ENCODE assay signal across 26 cellular contexts in the genomic region with DNA sequence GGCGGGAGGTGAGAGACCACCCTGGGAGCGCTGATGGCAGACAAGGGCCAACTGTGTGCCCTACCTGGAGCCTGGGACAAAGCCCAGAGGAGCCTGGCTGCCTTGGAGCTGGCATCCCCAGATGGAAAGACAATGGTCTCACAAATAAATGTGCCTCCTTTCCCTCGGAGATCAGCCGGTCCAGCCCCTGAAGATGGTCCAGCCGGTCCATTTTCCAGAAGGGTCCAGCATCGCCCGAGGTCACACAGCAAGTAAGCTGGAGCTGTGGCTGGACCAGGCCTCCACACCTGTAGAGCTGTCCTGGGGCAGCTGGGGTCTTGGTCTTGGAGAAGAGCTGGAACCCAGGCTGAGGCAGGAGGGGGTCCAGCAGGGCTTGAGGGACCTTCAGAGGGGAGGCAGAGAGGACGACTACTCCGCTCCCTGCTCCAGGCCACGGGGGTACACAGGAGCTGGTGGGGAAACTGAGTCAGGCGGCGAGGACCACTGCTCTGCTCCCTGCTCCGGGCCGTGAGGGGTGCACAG. TPM values are rescaled to one million over a fixed set of nuclear protein-coding genes. Genes with fewer than 3 reads are reported as not detected.
DNase-seq lines count a peak whose midpoint lies in the region; ATAC-seq, FAIRE-seq and TF ChIP-seq lines count a peak whose summit lies in the region.
"Had no signal": no experiment of that assay in that cellular context is flagged by ENCODE, and none has a peak within 500 bp of the region (broad histone marks: within the 10 kb centered on the region; RNA-seq: fewer than 3 reads in every experiment).

No MANE protein-coding gene starts in this region.

- H3K36me3 Mint-ChIP-seq in nephron progenitor cell (ENCODE audit: low read depth), result no peaks in the 10 kb centered on the region

- H3K4me1 ChIP-seq in Peyer's patch, result peaks cover 0 to 17% (median 6%) of the 10 kb centered on the region in 4 donors
- H3K4me1 ChIP-seq in left lung, result peaks cover 0 to 17% of the 10 kb centered on the region in 2 donors
- H3K4me1 ChIP-seq in suprapubic skin, result peaks cover 26% of the 10 kb centered on the region
- H3K4me1 ChIP-seq: prostate gland had no signal

- TF ChIP-seq POLR2A in Peyer's patch (IDR thresholded peaks at IDR 0.05) (no peak), suprapubic skin (IDR thresholded peaks at IDR 0.05) (no peak)

- H3K9me3 ChIP-seq in Peyer's patch (no peaks in the 10 kb centered on the region), left lung (no peaks in the 10 kb centered on the region), suprapubic skin (no peaks in the 10 kb centered on the region)
- H3K9me3 ChIP-seq: esophagus muscularis mucosa, prostate gland had no signal

- no peak for TF ChIP-seq EP300 in suprapubic skin (IDR thresholded peaks at IDR 0.05)

- H3K27ac ChIP-seq in Peyer's patch (no peak overlapping the region), left lung (no peak overlapping the region), suprapubic skin (no peak overlapping the region)
- H3K27ac ChIP-seq: esophagus muscularis mucosa, prostate gland, skin epidermis had no signal

- intact Hi-C loops in left lung (cut with DNase I), result no loop called here

- no peak overlapping the region for H3K27ac Mint-ChIP-seq in nephron progenitor cell
- H3K27ac Mint-ChIP-seq: GM23338 had no signal

- no peak overlapping the region for H3K4me3 ChIP-seq in Peyer's patch
- no peak overlapping the region for H3K4me3 ChIP-seq in left lung
- H3K4me3 ChIP-seq in suprapubic skin, result no peak overlapping the region
- H3K4me3 ChIP-seq: esophagus muscularis mucosa, GM23338, prostate gland, skin epidermis had no signal

- ATAC-seq in left lung, result no peak
- ATAC-seq: GM23338 had no signal

- TF ChIP-seq CTCF in Peyer's patch (IDR thresholded peaks at IDR 0.05), result no peak
- no peak for TF ChIP-seq CTCF in left lung (IDR thresholded peaks at IDR 0.05)
- TF ChIP-seq CTCF in suprapubic skin (IDR thresholded peaks at IDR 0.05), result no peak
- TF ChIP-seq CTCF in D721Med (IDR thresholded peaks at IDR 0.05; ENCODE audit: insufficient read depth, missing control alignments), result no peak
- no peak for TF ChIP-seq CTCF in nephron progenitor cell (IDR thresholded peaks at IDR 0.05)

- peak; percentile 1 for DNase-seq in activated naive CD4-positive, alpha-beta T cell treated with Interleukin-2 at 50 U/mL for 16 hours
- no peak for DNase-seq in activated naive CD4-positive, alpha-beta T cell treated with anti-CD3 and anti-CD28 coated beads, Interleukin-2, amount 50 U/mL, for 16 hours
- DNase-seq in Peyer's patch, result peak in 2 of 3 donors; percentile 29 to 32
- DNase-seq in left lung, result peak; percentile 24 to 41
- peak; percentile 38 to 54 for DNase-seq in suprapubic skin (ENCODE audit: low spot score in 2 of 2)
- DNase-seq in LoVo (ENCODE audit: low spot score), result no peak
- no peak for DNase-seq in D721Med (ENCODE audit: insufficient read length, low spot score)
- DNase-seq in nephron progenitor cell, result no peak
- DNase-seq: ACHN; effector memory CD4-positive, alpha-beta T cell; foreskin melanocyte; GF-D8; NCI-H1105 treated with DMSO at 0.1 percent for 48 hours; NCI-H2029; NCI-H226; NCI-H748 treated with DMSO at 0.1 percent for 48 hours; SIG-M5; stimulated activated CD4-positive, alpha-beta T cell treated with anti-CD3 and anti-CD28 coated beads, Interleukin-1b, Interleukin-23, amount 100 ng/mL, for 48 hours had no signal

- WGBS in suprapubic skin, result 97% methylated on average over 10 of the region's 14 CpGs

- H3K27me3 Mint-ChIP-seq in nephron progenitor cell (ENCODE audit: low read depth, poor library complexity), result peaks cover 16% of the 10 kb centered on the region

- H3K27me3 ChIP-seq in Peyer's patch (peaks cover 0 to 23% of the 10 kb centered on the region in 2 donors), left lung (peaks cover 31 to 100% of the 10 kb centered on the region in 2 donors), suprapubic skin (peaks cover 82% of the 10 kb centered on the region)

- H3K36me3 ChIP-seq in Peyer's patch (no peaks in the 10 kb centered on the region), left lung (no peaks in the 10 kb centered on the region), suprapubic skin (no peaks in the 10 kb centered on the region)
- H3K36me3 ChIP-seq: esophagus muscularis mucosa, prostate gland had no signal

- FAIRE-seq in D721Med (lab: Jason Lieb, UNC), result no peak
- FAIRE-seq: colon, TTC549 had no signal

- no peak overlapping the region for H3K4me3 Mint-ChIP-seq in nephron progenitor cell
- H3K4me3 Mint-ChIP-seq: GM23338 had no signal

- no peaks in the 10 kb centered on the region for H3K9me3 Mint-ChIP-seq in nephron progenitor cell
- H3K9me3 Mint-ChIP-seq: GM23338, neural crest cell had no signal

- H3K4me1 Mint-ChIP-seq in nephron progenitor cell, result peaks cover 48% of the 10 kb centered on the region

RNA-seq across cellular contexts. Expression of gene ELFN1, which starts 3.6 kb away (rescaled TPM):
- under 1 TPM in 1 of 4 donors, not detected in 3; 0.80 TPM for total RNA-seq in Peyer's patch
- total RNA-seq in left lung, result 1 to 10 TPM; 1.5 to 1.6 TPM
- total RNA-seq in suprapubic skin, result 1 to 10 TPM; 1.4 to 2.5 (median 1.9) TPM
- total RNA-seq: MCF 10A had no signal

Comparison
In these comparisons a context has a peak if more than half of its experiments do, and no peak if none do; other contexts are left out.
1. DNase-seq: peak in activated naive CD4-positive, alpha-beta T cell treated with Interleukin-2 at 50 U/mL for 16 hours (single experiment), Peyer's patch (2 of 3), left lung (2 of 2) and suprapubic skin (2 of 2); none in activated naive CD4-positive, alpha-beta T cell treated with anti-CD3 and anti-CD28 coated beads, Interleukin-2, amount 50 U/mL, for 16 hours (single experiment), LoVo (single experiment), D721Med (single experiment) and nephron progenitor cell (single experiment).